In the genomic region with DNA sequence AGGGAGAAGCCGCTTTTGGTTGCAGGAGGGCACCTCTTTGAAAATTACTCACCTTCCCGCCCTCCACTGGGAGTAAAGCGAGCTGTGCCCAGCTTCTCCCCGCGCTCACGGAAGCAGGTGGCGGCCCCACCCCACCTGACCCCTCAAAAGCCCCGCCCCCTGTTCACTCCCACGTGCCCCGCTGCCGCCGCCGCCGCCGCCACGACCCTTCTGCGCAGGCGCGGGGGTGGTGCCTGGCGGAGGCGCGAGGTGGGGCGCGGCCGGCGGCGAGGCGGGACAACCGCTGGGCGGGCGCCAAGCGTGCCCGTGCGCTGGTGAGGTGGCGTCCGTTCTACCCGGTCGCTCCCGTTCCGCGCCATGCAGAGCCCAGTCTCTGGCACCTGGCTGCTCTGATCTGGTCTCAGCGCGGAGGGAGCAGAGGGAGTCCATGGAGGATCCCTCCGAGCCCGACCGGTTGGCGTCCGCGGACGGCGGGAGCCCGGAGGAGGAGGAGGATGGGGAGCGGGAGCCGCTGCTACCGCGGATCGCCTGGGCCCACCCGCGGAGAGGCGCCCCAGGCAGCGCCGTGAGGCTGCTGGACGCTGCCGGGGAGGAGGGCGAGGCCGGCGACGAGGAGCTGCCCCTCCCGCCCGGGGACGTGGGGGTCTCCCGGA, we compare ENCODE assay signal across 1 cellular context.
TF ChIP-seq lines count a peak whose summit lies in the region.

PI4K2B (plus strand) TSS at position 297 of the 653 bp plus-strand sequence; CDS start at position 428, 131 bp downstream.

TF ChIP-seq in K562, 482 proteins besides CTCF, POLR2A, EP300 and RAD21 (continued from another document and continues in another):
- TF ChIP-seq, protein P1, sequence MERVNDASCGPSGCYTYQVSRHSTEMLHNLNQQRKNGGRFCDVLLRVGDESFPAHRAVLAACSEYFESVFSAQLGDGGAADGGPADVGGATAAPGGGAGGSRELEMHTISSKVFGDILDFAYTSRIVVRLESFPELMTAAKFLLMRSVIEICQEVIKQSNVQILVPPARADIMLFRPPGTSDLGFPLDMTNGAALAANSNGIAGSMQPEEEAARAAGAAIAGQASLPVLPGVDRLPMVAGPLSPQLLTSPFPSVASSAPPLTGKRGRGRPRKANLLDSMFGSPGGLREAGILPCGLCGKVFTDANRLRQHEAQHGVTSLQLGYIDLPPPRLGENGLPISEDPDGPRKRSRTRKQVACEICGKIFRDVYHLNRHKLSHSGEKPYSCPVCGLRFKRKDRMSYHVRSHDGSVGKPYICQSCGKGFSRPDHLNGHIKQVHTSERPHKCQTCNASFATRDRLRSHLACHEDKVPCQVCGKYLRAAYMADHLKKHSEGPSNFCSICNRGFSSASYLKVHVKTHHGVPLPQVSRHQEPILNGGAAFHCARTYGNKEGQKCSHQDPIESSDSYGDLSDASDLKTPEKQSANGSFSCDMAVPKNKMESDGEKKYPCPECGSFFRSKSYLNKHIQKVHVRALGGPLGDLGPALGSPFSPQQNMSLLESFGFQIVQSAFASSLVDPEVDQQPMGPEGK (CRISPR knock-in tag; IDR thresholded peaks at IDR 0.05; ENCODE audit: borderline replicate concordance): no peak
- no peak for TF ChIP-seq ZNF561 (CRISPR knock-in tag; conservative IDR thresholded peaks at IDR 0.05)
- TF ChIP-seq ZNF23 (CRISPR knock-in tag; IDR thresholded peaks at IDR 0.05): no peak
- TF ChIP-seq C11orf30 (IDR thresholded peaks at IDR 0.05; ENCODE audit: low read depth): no peak
- TF ChIP-seq, protein P2, sequence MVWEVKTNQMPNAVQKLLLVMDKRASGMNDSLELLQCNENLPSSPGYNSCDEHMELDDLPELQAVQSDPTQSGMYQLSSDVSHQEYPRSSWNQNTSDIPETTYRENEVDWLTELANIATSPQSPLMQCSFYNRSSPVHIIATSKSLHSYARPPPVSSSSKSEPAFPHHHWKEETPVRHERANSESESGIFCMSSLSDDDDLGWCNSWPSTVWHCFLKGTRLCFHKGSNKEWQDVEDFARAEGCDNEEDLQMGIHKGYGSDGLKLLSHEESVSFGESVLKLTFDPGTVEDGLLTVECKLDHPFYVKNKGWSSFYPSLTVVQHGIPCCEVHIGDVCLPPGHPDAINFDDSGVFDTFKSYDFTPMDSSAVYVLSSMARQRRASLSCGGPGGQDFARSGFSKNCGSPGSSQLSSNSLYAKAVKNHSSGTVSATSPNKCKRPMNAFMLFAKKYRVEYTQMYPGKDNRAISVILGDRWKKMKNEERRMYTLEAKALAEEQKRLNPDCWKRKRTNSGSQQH (CRISPR knock-in tag; IDR thresholded peaks at IDR 0.05): no peak
- TF ChIP-seq NR2F6 (CRISPR knock-in tag; IDR thresholded peaks at IDR 0.05): no peak
- TF ChIP-seq NCOA2 (IDR thresholded peaks at IDR 0.05; ENCODE audit: partially characterized antibody in 2 of 2): no peak
- no peak for TF ChIP-seq JUNB (CRISPR knock-in tag; conservative IDR thresholded peaks at IDR 0.05)
- TF ChIP-seq NUFIP1 (IDR thresholded peaks at IDR 0.05; ENCODE audit: partially characterized antibody): no peak
- TF ChIP-seq IFI16 (CRISPR knock-in tag; IDR thresholded peaks at IDR 0.05): no peak
- no peak for TF ChIP-seq BCLAF1 (IDR thresholded peaks at IDR 0.05; ENCODE audit: borderline replicate concordance in 1 of 2, control insufficient read depth in 1 of 2, low read depth in 2 of 2, low read length in 1 of 2)
- peak; percentile 87 for TF ChIP-seq CTBP1 (IDR thresholded peaks at IDR 0.05; ENCODE audit: borderline replicate concordance)
- TF ChIP-seq SETDB1 (IDR thresholded peaks at IDR 0.05; ENCODE audit: low read length): no peak
- peak; percentile 53; the same call in 1 of the 2 replicates for TF ChIP-seq SOX6 (IDR thresholded peaks at IDR 0.05)
- no peak for TF ChIP-seq ZNF778 (CRISPR knock-in tag; IDR thresholded peaks at IDR 0.05)
- TF ChIP-seq CHD7 (IDR thresholded peaks at IDR 0.05; ENCODE audit: low read depth, low read length): no peak
- no peak for TF ChIP-seq ZNF124 (CRISPR knock-in tag; IDR thresholded peaks at IDR 0.05)
- no peak for TF ChIP-seq ZNF589 (CRISPR knock-in tag; IDR thresholded peaks at IDR 0.05; ENCODE audit: low read depth)
- no peak for TF ChIP-seq ZFP1 (CRISPR knock-in tag; IDR thresholded peaks at IDR 0.05)
- TF ChIP-seq MBD2 (IDR thresholded peaks at IDR 0.05; ENCODE audit: borderline replicate concordance, low read depth): no peak
- TF ChIP-seq FOXJ3 (CRISPR knock-in tag; IDR thresholded peaks at IDR 0.05): no peak
- TF ChIP-seq, protein P3, sequence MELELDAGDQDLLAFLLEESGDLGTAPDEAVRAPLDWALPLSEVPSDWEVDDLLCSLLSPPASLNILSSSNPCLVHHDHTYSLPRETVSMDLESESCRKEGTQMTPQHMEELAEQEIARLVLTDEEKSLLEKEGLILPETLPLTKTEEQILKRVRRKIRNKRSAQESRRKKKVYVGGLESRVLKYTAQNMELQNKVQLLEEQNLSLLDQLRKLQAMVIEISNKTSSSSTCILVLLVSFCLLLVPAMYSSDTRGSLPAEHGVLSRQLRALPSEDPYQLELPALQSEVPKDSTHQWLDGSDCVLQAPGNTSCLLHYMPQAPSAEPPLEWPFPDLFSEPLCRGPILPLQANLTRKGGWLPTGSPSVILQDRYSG (tag; conservative IDR thresholded peaks at IDR 0.05; ENCODE audit: low read depth): no peak
- peak; percentile 90 to 91 for TF ChIP-seq NRF1 (conservative IDR thresholded peaks at IDR 0.05 in 1 of 2, IDR thresholded peaks at IDR 0.05 in 1 of 2)
- no peak for TF ChIP-seq ZFP36 (IDR thresholded peaks at IDR 0.05; ENCODE audit: low read depth, low read length, partially characterized antibody)
- no peak for TF ChIP-seq MAFF (IDR thresholded peaks at IDR 0.05; ENCODE audit: low read length)
- TF ChIP-seq MTA1 (IDR thresholded peaks at IDR 0.05; ENCODE audit: borderline replicate concordance): no peak
- TF ChIP-seq ELK3 (CRISPR knock-in tag; IDR thresholded peaks at IDR 0.05): no peak
